12 cellular contexts compared by ENCODE assay signal in genomic region chr5:172602712-172603289, GRCh38. TPM values are rescaled to one million over a fixed set of nuclear protein-coding genes. Genes with fewer than 3 reads are reported as not detected.
DNase-seq lines count a peak whose midpoint lies in the region; TF ChIP-seq lines count a peak whose summit lies in the region.
"Had no signal": no experiment of that assay in that cellular context is flagged by ENCODE, and none has a peak within 500 bp of the region (broad histone marks: within the 10 kb centered on the region; RNA-seq: fewer than 3 reads in every experiment).

No MANE protein-coding gene starts in this region.

- CTCF ChIA-PET in AG04450 (lab: Charles Lee): interaction anchor here (0.6 kb wide), 1 partner anchor 20 kb away, joined by 3 read pairs; no protein-coding TSS in a partner anchor

- TF ChIP-seq RAD21 in liver (IDR thresholded peaks at IDR 0.05): no peak

- 75 to 78% methylated on average over 19 of the region's 19 CpGs for WGBS in ectodermal cell, 2 experiments
- WGBS in liver: 72% methylated on average over 19 of the region's 19 CpGs

- H3K4me1 ChIP-seq in ectodermal cell (ENCODE audit: control insufficient read depth, insufficient read depth, low read length) (peaks cover 32% of the 10 kb centered on the region), liver (ENCODE audit: control insufficient read depth in 4 of 4, insufficient read depth in 4 of 4, low read length in 3 of 4) (no peaks in the 10 kb centered on the region)

- DNase-seq in AG04450 (ENCODE audit: low read depth, low spot score): no peak
- DNase-seq in retina: peak; percentile 58
- DNase-seq in activated CD8-positive, alpha-beta memory T cell treated with anti-CD3 and anti-CD28 coated beads for 24 hours: no peak
- DNase-seq in NCI-H2196 treated with DMSO at 0.1 percent for 48 hours (lab: John Stamatoyannopoulos, UW; ENCODE audit: unreplicated experiment): no peak
- DNase-seq in H7: no peak
- DNase-seq in T-helper 2 cell: no peak
- DNase-seq: activated CD8-positive, alpha-beta T cell treated with anti-CD3 and anti-CD28 coated beads, Interleukin-2, amount 10 ng/mL, durations not matched to agents 7 days and 5 days; activated naive CD4-positive, alpha-beta T cell treated with anti-CD3 and anti-CD28 coated beads, Interleukin-2, amount 10 ng/mL, durations not matched to agents 7 days and 5 days; effector memory CD4-positive, alpha-beta T cell; NCI-H2081 treated with DMSO at 0.1 percent for 48 hours had no signal

- H3K27me3 ChIP-seq in AG04450 (ENCODE audit: control insufficient read depth, insufficient read depth, low read length): peaks cover 14% of the 10 kb centered on the region
- H3K27me3 ChIP-seq in ectodermal cell (ENCODE audit: control insufficient read depth, insufficient read depth, low read length, poor library complexity, severe bottlenecking): no peaks in the 10 kb centered on the region
- no peaks in the 10 kb centered on the region for H3K27me3 ChIP-seq in liver (ENCODE audit: control insufficient read depth in 4 of 4, insufficient read depth in 4 of 4, low read length in 3 of 4)
- H3K27me3 ChIP-seq in H7 (ENCODE audit: control insufficient read depth, insufficient read depth, low read length): no peaks in the 10 kb centered on the region

- POLR2A ChIA-PET in AG04450 (lab: Yijun Ruan, JAX): no interaction called here

- H3K36me3 ChIP-seq in ectodermal cell (ENCODE audit: control insufficient read depth, insufficient read depth, low read length): no peaks in the 10 kb centered on the region
- H3K36me3 ChIP-seq in liver (ENCODE audit: control insufficient read depth in 4 of 4, insufficient read depth in 3 of 4, low read depth in 1 of 4, low read length in 3 of 4): no peaks in the 10 kb centered on the region
- H3K36me3 ChIP-seq in H7 (replicated peaks; ENCODE audit: control insufficient read depth, insufficient read depth, low read length): no peaks in the 10 kb centered on the region

- no peak for TF ChIP-seq CTCF in AG04450 (IDR thresholded peaks at IDR 0.05; ENCODE audit: low read depth, low read length)
- no peak for TF ChIP-seq CTCF in liver (IDR thresholded peaks at IDR 0.05; ENCODE audit: low read depth, low read length, missing input control)

- peaks cover 9% of the 10 kb centered on the region for H3K9me3 ChIP-seq in AG04450 (ENCODE audit: control insufficient read depth, insufficient read depth, low read length)
- H3K9me3 ChIP-seq in ectodermal cell (ENCODE audit: control insufficient read depth, low read length): no peaks in the 10 kb centered on the region
- peaks cover 0 to 2% (median 0%) of the 10 kb centered on the region in 4 donors for H3K9me3 ChIP-seq in liver (ENCODE audit: control insufficient read depth in 4 of 4, low read length in 3 of 4)

- H3K9ac ChIP-seq in liver (ENCODE audit: low read depth in 1 of 2, low read length in 2 of 2): no peak overlapping the region

- no peak overlapping the region for H3K4me3 ChIP-seq in AG04450 (ENCODE audit: low read depth, low read length)
- no peak overlapping the region for H3K4me3 ChIP-seq in ectodermal cell (ENCODE audit: insufficient read depth, low read depth, low read length)
- H3K4me3 ChIP-seq in liver (ENCODE audit: low read depth in 1 of 3, low read length in 3 of 3): no peak overlapping the region
- no peak overlapping the region for H3K4me3 ChIP-seq in H7 (ENCODE audit: insufficient read depth, low read depth, low read length)

- H3K27ac ChIP-seq in AG04450 (ENCODE audit: low read depth, low read length): peak overlapping the region; percentile 75
- H3K27ac ChIP-seq in ectodermal cell (ENCODE audit: insufficient read depth, low read depth, low read length, poor library complexity, severe bottlenecking): peak overlapping the region; percentile 53
- H3K27ac ChIP-seq in liver (ENCODE audit: low read depth in 1 of 2, low read length in 2 of 2): peak overlapping the region; percentile 34 to 66

TF ChIP-seq in liver, 16 proteins besides CTCF, POLR2A, EP300 and RAD21:
- TF ChIP-seq SP1 (IDR thresholded peaks at IDR 0.05): no peak
- peak in 1 of 2 donors; percentile 19 for TF ChIP-seq RXRA (IDR thresholded peaks at IDR 0.05)
- TF ChIP-seq GABPA (IDR thresholded peaks at IDR 0.05 in 1 of 2, conservative IDR thresholded peaks at IDR 0.05 in 1 of 2): no peak
- no peak for TF ChIP-seq JUND (IDR thresholded peaks at IDR 0.05)
- TF ChIP-seq EGR1 (IDR thresholded peaks at IDR 0.05; ENCODE audit: low read depth in 2 of 2): no peak

RNA-seq across cellular contexts. Expression of gene NEURL1B, which starts 38.3 kb away (rescaled TPM):
- polyA plus RNA-seq in AG04450 (2011; rRNA removed) (1.8 and 2.0 TPM in 2 replicates), liver (1 to 10 TPM; 1.5 to 6.3 TPM)
- 3.4 and 4.1 TPM in 2 replicates for polyA minus RNA-seq in AG04450 (2011; rRNA and poly(A)+ RNA removed)
- 9.1 TPM for polyA plus RNA-seq in ectodermal cell (2013, experiment 1 of 4)
- 12.3 TPM for polyA plus RNA-seq in ectodermal cell (2013, experiment 2 of 4)
- 9.7 TPM for polyA plus RNA-seq in ectodermal cell (2013, experiment 3 of 4)
- 11.2 TPM for polyA plus RNA-seq in ectodermal cell (2013, experiment 4 of 4)
- total RNA-seq in liver: 10 to 100 TPM in 1 of 2 donors, 1 to 10 TPM in 1; 4.8 to 10.0 TPM
- 4.7 and 7.5 TPM in 2 replicates for total RNA-seq in H7 (2014; rRNA removed; shearing (Covaris generic))
